ENCODE assay signal across 27 cellular contexts in the genomic region with DNA sequence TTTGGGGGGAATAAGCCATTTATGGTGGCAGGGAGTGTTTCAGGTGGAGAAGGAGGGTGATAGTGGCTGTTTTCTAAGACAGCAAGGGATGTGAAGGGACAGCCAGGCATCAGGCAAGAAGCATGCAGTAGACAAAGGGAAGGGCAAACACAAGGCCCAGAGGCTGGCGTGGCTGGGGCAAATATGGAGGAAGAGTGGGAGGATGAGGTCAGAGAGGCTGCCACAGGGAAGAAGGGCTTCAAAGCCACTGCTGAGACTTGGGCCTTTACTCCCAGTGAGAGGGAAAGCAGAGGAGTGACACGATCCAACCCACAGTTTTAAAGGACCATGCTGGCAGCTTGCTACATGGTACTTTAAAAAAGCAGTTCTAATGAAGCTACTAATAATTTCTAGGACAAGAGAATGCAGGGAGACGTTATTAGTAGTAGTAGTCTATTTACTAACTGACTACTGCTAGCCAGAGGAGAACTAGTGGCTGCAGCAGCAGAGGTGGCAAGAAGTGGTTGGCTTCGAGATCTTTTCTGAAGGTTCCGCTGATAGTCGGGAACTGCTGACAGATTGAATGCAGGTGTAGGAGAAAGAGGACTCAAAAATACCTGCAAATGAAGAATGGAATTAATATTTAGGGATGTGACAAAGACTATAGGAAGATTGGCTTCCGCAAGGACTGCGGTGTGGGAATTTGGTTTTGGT. TPM values are rescaled to one million over a fixed set of nuclear protein-coding genes. Genes with fewer than 3 reads are reported as not detected.
DNase-seq lines count a peak whose midpoint lies in the region; ATAC-seq and TF ChIP-seq lines count a peak whose summit lies in the region.
"Had no signal": no experiment of that assay in that cellular context is flagged by ENCODE, and none has a peak within 500 bp of the region (broad histone marks: within the 10 kb centered on the region; RNA-seq: fewer than 3 reads in every experiment).

No MANE protein-coding gene starts in this region.

- no peaks in the 10 kb centered on the region for H3K9me3 ChIP-seq in heart right ventricle
- H3K9me3 ChIP-seq in H9 (ENCODE audit: control insufficient read depth, low read depth, low read length), result no peaks in the 10 kb centered on the region
- H3K9me3 ChIP-seq: esophagus muscularis mucosa, lower lobe of right lung, pancreas, thyroid gland had no signal

- peaks cover 30% of the 10 kb centered on the region; the same call in 1 of the 2 replicates for H3K79me2 ChIP-seq in H9 (ENCODE audit: insufficient read depth, low read length)

- H3K27me3 Mint-ChIP-seq in H9 (ENCODE audit: low read depth) (no peaks in the 10 kb centered on the region), glutamatergic neuron (ENCODE audit: unreplicated experiment) (peaks cover 2% of the 10 kb centered on the region)
- H3K27me3 Mint-ChIP-seq in stimulated activated naive B cell treated with anti-CD40 and anti-IgM and Interleukin-4, amounts not matched to agents 10 μg/mL and 1 μg/mL and 100 μg/mL, for 72 hours, result no peaks in the 10 kb centered on the region
- H3K27me3 Mint-ChIP-seq: activated CD4-positive, alpha-beta T cell treated with anti-CD3 and anti-CD28 coated beads for 36 hours; activated CD8-positive, alpha-beta T cell treated with anti-CD3 and anti-CD28 coated beads for 36 hours; naive thymus-derived CD8-positive, alpha-beta T cell had no signal

- 0 out of 2 replicates have a peak overlapping the region, but pooled peaks have one; percentile 4 for H3K14ac ChIP-seq in H9 (ENCODE audit: insufficient read depth, low read length)

- ATAC-seq in Right ventricle myocardium inferior (peak; percentile 37), heart right ventricle (no peak)
- ATAC-seq in stimulated activated naive B cell treated with anti-CD40 and anti-IgM and Interleukin-4, amounts not matched to agents 10 μg/mL and 1 μg/mL and 100 μg/mL, for 72 hours (replicated peaks), result no peak
- ATAC-seq: activated CD4-positive, alpha-beta T cell treated with anti-CD3 and anti-CD28 coated beads for 36 hours; activated CD8-positive, alpha-beta T cell treated with anti-CD3 and anti-CD28 coated beads for 36 hours; lower lobe of right lung; naive thymus-derived CD8-positive, alpha-beta T cell; pancreas; SK-N-SH treated with all-trans-retinoic acid at 6 μM for 48 hours had no signal

- H3K4ac ChIP-seq in H9 (ENCODE audit: low read depth, low read length), result no peak overlapping the region

- H3K23ac ChIP-seq in H9 (ENCODE audit: insufficient read length, low read depth, low read length), result no peak overlapping the region

- H4K5ac ChIP-seq in H9 (ENCODE audit: insufficient read length, low read depth, low read length), result no peak overlapping the region

- H3K4me2 ChIP-seq in H9 (ENCODE audit: insufficient read depth, insufficient read length, low read length), result no peak overlapping the region
- H3K4me2 ChIP-seq: PC-9 had no signal

- H3K9ac ChIP-seq in H9 (ENCODE audit: extremely low read depth, insufficient read length, low read length), result no peak overlapping the region

- no peak overlapping the region for H2BK15ac ChIP-seq in H9 (ENCODE audit: low read depth, low read length)

- no peak overlapping the region for H3K56ac ChIP-seq in H9 (ENCODE audit: insufficient read length, low read depth, low read length)

- H3K23me2 ChIP-seq in H9 (ENCODE audit: insufficient read length, low read depth, low read length, poor library complexity, severe bottlenecking), result no peaks in the 10 kb centered on the region

- no peak overlapping the region for H2AK5ac ChIP-seq in H9 (ENCODE audit: insufficient read length, low read length)

- WGBS in heart right ventricle, 2 donors, result 58 to 68% methylated on average over 8 of the region's 8 CpGs
- no CpG with 5 or more reads among the region's 8 CpGs for WGBS in H9 (ENCODE audit: extremely low coverage, insufficient read length, low lambda C conversion rate)

- H3K36me3 Mint-ChIP-seq in H9 (ENCODE audit: insufficient read depth in 1 of 3, low read depth in 3 of 3), result 0 out of 7 replicates have a peak, but pooled peaks cover 0 to 2% (median 0%) of the 10 kb centered on the region in 3 experiments
- no peaks in the 10 kb centered on the region for H3K36me3 Mint-ChIP-seq in glutamatergic neuron (ENCODE audit: unreplicated experiment)
- H3K36me3 Mint-ChIP-seq in stimulated activated naive B cell treated with anti-CD40 and anti-IgM and Interleukin-4, amounts not matched to agents 10 μg/mL and 1 μg/mL and 100 μg/mL, for 72 hours, result peaks cover 0 to 5% of the 10 kb centered on the region in 2 donors

- no peak overlapping the region for H3T11ph ChIP-seq in H9 (ENCODE audit: low read length)

- TF ChIP-seq CTCF in heart right ventricle (IDR thresholded peaks at IDR 0.05) (no peak), H9 (conservative IDR thresholded peaks at IDR 0.05) (no peak), glutamatergic neuron (IDR thresholded peaks at IDR 0.05; ENCODE audit: partially characterized antibody, unreplicated experiment) (no peak), foreskin fibroblast (IDR thresholded peaks at IDR 0.05; ENCODE audit: low read depth, low read length) (no peak)

- no peak overlapping the region for H2BK12ac ChIP-seq in H9 (ENCODE audit: insufficient read length, low read depth, low read length)

- no peak overlapping the region for H3K18ac ChIP-seq in H9 (ENCODE audit: insufficient read length, low read depth, low read length)

- intact Hi-C loops in Right ventricle myocardium inferior (cut with DNase I), result no loop called here
- intact Hi-C loops in heart right ventricle (cut with DNase I), result no loop called here

- no peak overlapping the region for H4K8ac ChIP-seq in H9 (replicated peaks; ENCODE audit: insufficient read length, low read depth, low read length)

- H3K27ac ChIP-seq in heart right ventricle (no peak overlapping the region), H9 (ENCODE audit: insufficient read length, low read depth, low read length) (no peak overlapping the region)
- H3K27ac ChIP-seq: lower lobe of right lung, pancreas, PC-9, skin epidermis had no signal

- no peak overlapping the region for H2BK5ac ChIP-seq in H9 (ENCODE audit: insufficient read length, low read length)

- H3K4me1 Mint-ChIP-seq in H9 (peaks cover 36 to 38% of the 10 kb centered on the region in 2 experiments), glutamatergic neuron (ENCODE audit: low read depth, unreplicated experiment) (peaks cover 33% of the 10 kb centered on the region)
- H3K4me1 Mint-ChIP-seq in stimulated activated naive B cell treated with anti-CD40 and anti-IgM and Interleukin-4, amounts not matched to agents 10 μg/mL and 1 μg/mL and 100 μg/mL, for 72 hours, result peaks cover 34 to 61% of the 10 kb centered on the region in 2 donors

- peaks cover 3% of the 10 kb centered on the region for H4K20me1 ChIP-seq in H9 (ENCODE audit: control insufficient read depth, insufficient read depth, insufficient read length)

- H2AFZ ChIP-seq in H9 (ENCODE audit: low read length), result no peak overlapping the region
- H2AFZ ChIP-seq: PC-9 had no signal

- no peak overlapping the region for H3K4me3 ChIP-seq in heart right ventricle
- no peak overlapping the region for H3K4me3 ChIP-seq in foreskin fibroblast (ENCODE audit: low read depth in 1 of 2, low read length in 2 of 2)
- H3K4me3 ChIP-seq: esophagus muscularis mucosa, lower lobe of right lung, pancreas, PC-9, skin epidermis, thyroid gland had no signal

- H2BK120ac ChIP-seq in H9 (ENCODE audit: low read depth, low read length, poor library complexity, severe bottlenecking), result no peak overlapping the region

- H3K9me3 Mint-ChIP-seq in H9 (no peaks in the 10 kb centered on the region), glutamatergic neuron (ENCODE audit: unreplicated experiment) (no peaks in the 10 kb centered on the region)
- H3K9me3 Mint-ChIP-seq in stimulated activated naive B cell treated with anti-CD40 and anti-IgM and Interleukin-4, amounts not matched to agents 10 μg/mL and 1 μg/mL and 100 μg/mL, for 72 hours, result no peaks in the 10 kb centered on the region
- H3K9me3 Mint-ChIP-seq: activated CD8-positive, alpha-beta T cell treated with anti-CD3 and anti-CD28 coated beads for 36 hours; HFFc6; naive thymus-derived CD8-positive, alpha-beta T cell had no signal

- H3K79me1 ChIP-seq in H9 (ENCODE audit: insufficient read depth, low read depth, low read length, poor library complexity, severe bottlenecking), result peaks cover 7% of the 10 kb centered on the region

- H3K4me3 Mint-ChIP-seq in H9 (no peak overlapping the region), glutamatergic neuron (ENCODE audit: unreplicated experiment) (no peak overlapping the region)
- no peak overlapping the region for H3K4me3 Mint-ChIP-seq in stimulated activated naive B cell treated with anti-CD40 and anti-IgM and Interleukin-4, amounts not matched to agents 10 μg/mL and 1 μg/mL and 100 μg/mL, for 72 hours
- H3K4me3 Mint-ChIP-seq: activated CD4-positive, alpha-beta T cell treated with anti-CD3 and anti-CD28 coated beads for 36 hours; activated CD8-positive, alpha-beta T cell treated with anti-CD3 and anti-CD28 coated beads for 36 hours; HFFc6 had no signal

- no peaks in the 10 kb centered on the region for H3K27me3 ChIP-seq in heart right ventricle
- no peaks in the 10 kb centered on the region for H3K27me3 ChIP-seq in H9 (ENCODE audit: insufficient read depth, low read length)
- H3K27me3 ChIP-seq: esophagus muscularis mucosa, pancreas, thyroid gland had no signal

- DNase-seq in Right ventricle myocardium inferior (ENCODE audit: missing footprints), result no peak
- no peak for DNase-seq in heart right ventricle
- no peak for DNase-seq in H9
- no peak for DNase-seq in glutamatergic neuron
- no peak for DNase-seq in stimulated activated naive B cell treated with anti-CD40 and anti-IgM and Interleukin-4, amounts not matched to agents 10 μg/mL and 1 μg/mL and 100 μg/mL, for 72 hours
- no peak for DNase-seq in T-helper 2 cell
- no peak for DNase-seq in DMS153 treated with DMSO at 0.1 percent for 48 hours (lab: John Stamatoyannopoulos, UW; ENCODE audit: unreplicated experiment)
- no peak for DNase-seq in foreskin fibroblast
- DNase-seq: activated CD4-positive, alpha-beta T cell treated with anti-CD3 and anti-CD28 coated beads for 36 hours; activated CD8-positive, alpha-beta memory T cell treated with anti-CD3 and anti-CD28 coated beads, Interleukin-2, amount 50 U/mL, for 48 hours; activated CD8-positive, alpha-beta T cell treated with anti-CD3 and anti-CD28 coated beads for 36 hours; activated effector memory CD4-positive, alpha-beta T cell treated with Interleukin-2 at 50 U/mL for 16 hours; HFFc6; kidney glomerular epithelial cell; lower lobe of right lung; naive thymus-derived CD8-positive, alpha-beta T cell; NCI-H1048; NCI-H2107; NCI-H345; NCI-H69; pancreas; PC-9; retina; thyroid gland had no signal

- no peaks in the 10 kb centered on the region for H3K36me3 ChIP-seq in heart right ventricle
- H3K36me3 ChIP-seq: esophagus muscularis mucosa, lower lobe of right lung, pancreas, thyroid gland had no signal

- H4K91ac ChIP-seq in H9 (ENCODE audit: insufficient read length, low read depth, low read length), result no peak overlapping the region

- H3K27ac Mint-ChIP-seq in H9 (peak overlapping the region in 2 of 3 experiments; percentile 46 to 76; a peak in 4 of 7 replicates), glutamatergic neuron (ENCODE audit: unreplicated experiment) (peak overlapping the region; percentile 34)
- peak overlapping the region; percentile 63 for H3K27ac Mint-ChIP-seq in stimulated activated naive B cell treated with anti-CD40 and anti-IgM and Interleukin-4, amounts not matched to agents 10 μg/mL and 1 μg/mL and 100 μg/mL, for 72 hours
- H3K27ac Mint-ChIP-seq: activated CD4-positive, alpha-beta T cell treated with anti-CD3 and anti-CD28 coated beads for 36 hours; activated CD8-positive, alpha-beta T cell treated with anti-CD3 and anti-CD28 coated beads for 36 hours; HFFc6 had no signal

- peaks cover 0 to 95% (median 49%) of the 10 kb centered on the region in 9 donors for H3K4me1 ChIP-seq in heart right ventricle
- peaks cover 5% of the 10 kb centered on the region; the same call in 1 of the 2 replicates for H3K4me1 ChIP-seq in H9 (ENCODE audit: insufficient read depth, low read length)

- H2BK20ac ChIP-seq in H9 (ENCODE audit: low read depth, low read length, poor library complexity, severe bottlenecking), result no peak overlapping the region

RNA-seq across cellular contexts. Expression of gene KMT5B, which starts 13.7 kb away (rescaled TPM):
- 29.1 TPM for total RNA-seq in Right ventricle myocardium inferior
- total RNA-seq in heart right ventricle, result 10 to 100 TPM; 26.2 to 37.1 (median 30.5) TPM
- polyA plus RNA-seq in heart right ventricle, result 10 to 100 TPM; 10.5 to 25.0 TPM
- 61.2 and 61.6 TPM in 2 replicates for total RNA-seq in H9 (2021)
- 77.4 TPM for total RNA-seq in glutamatergic neuron (ENCODE audit: unreplicated experiment)
